8 cellular contexts compared by ENCODE assay signal in the genomic region with DNA sequence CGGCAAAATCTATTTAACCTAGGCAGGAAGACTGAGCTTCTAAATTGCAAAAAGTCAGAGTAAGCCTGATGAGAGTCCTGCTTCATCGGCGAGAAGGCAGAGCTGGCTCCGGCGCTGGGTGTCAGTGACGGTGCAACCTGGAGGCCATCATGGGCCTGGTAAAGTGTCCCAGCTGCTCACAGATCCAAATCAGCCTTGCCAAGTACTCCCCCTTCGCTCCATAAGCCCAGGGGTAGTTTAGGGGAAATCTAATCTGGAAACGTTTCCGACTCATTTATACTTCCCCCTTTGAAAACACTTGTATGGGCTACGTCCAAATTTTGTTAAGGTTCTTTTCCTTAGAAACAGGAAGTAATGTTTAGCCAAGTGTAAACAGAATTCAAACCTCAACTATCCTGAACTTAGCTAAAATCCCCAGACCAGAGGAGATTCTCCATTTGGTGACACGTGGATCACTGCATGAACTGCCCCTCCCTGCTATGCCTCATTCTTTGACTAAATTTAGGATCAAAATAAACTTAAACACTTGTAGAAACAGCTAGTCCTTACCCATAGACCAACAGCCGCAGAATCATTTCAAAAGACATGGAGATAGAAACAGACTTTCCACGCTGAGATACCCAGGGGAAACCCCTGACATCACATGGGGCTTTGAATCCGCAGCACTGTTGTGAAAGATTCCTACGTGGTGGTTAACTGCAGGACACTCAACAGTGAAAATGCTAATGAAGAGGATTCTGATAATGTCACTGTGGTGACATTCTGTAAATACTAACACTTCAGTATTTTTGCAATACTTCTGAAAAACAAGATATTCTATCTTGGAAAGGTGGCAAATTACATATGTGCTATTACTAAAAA.
A peak's percentile ranks its signal among the peaks of the same experiment; 100 is the strongest.
DNase-seq lines count a peak whose midpoint lies in the region; ATAC-seq and TF ChIP-seq lines count a peak whose summit lies in the region.

No MANE protein-coding gene starts in this region.

- H3K36me3 ChIP-seq in IMR-90 (ENCODE audit: control insufficient read depth, insufficient read depth, low read length) = peaks cover 26% of the 10 kb centered on the region
- H3K36me3 ChIP-seq in adipocyte (ENCODE audit: control insufficient read depth, insufficient read depth, low read length, severe bottlenecking) = peaks cover 85% of the 10 kb centered on the region
- H3K36me3 ChIP-seq in mucosa of rectum (ENCODE audit: control insufficient read depth in 2 of 2, insufficient read depth in 2 of 2, low read length in 2 of 2) = peaks cover 0 to 6% of the 10 kb centered on the region in 2 donors
- H3K36me3 ChIP-seq in transverse colon = no peaks in the 10 kb centered on the region

- H3K4me1 ChIP-seq in IMR-90 (ENCODE audit: control insufficient read depth, insufficient read depth, low read length) (peaks cover 6% of the 10 kb centered on the region), adipocyte (ENCODE audit: control insufficient read depth, insufficient read depth, low read length) (peaks cover 51% of the 10 kb centered on the region), mucosa of rectum (ENCODE audit: control insufficient read depth in 2 of 2, insufficient read depth in 2 of 2, low read length in 2 of 2) (no peaks in the 10 kb centered on the region), transverse colon (peaks cover 0 to 20% (median 2%) of the 10 kb centered on the region in 4 donors)

- TF ChIP-seq POLR2A in IMR-90 (IDR thresholded peaks at IDR 0.05; ENCODE audit: low read depth, low read length) = no peak
- no peak for TF ChIP-seq POLR2A in transverse colon (IDR thresholded peaks at IDR 0.05)

- H4K91ac ChIP-seq in IMR-90 (ENCODE audit: insufficient read depth, low read depth, low read length) = peak overlapping the region; percentile 25; the same call in 1 of the 2 replicates

- POLR2A ChIA-PET in IMR-90 (lab: Charles Lee; ENCODE audit: unreplicated experiment) = no interaction called here

- in situ Hi-C loops in IMR-90 (cut with MboI; ENCODE audit: low sequenced_read_pairs) = no loop called here
- in situ Hi-C loops in transverse colon (cut with MboI; ENCODE audit: low pct_ligation_motif_present in 1 of 4, low pct_unique_long_range_greater_than_20kb in 1 of 4, low sequenced_read_pairs in 3 of 4) = no loop called here

- H3K4me3 ChIP-seq in IMR-90 (ENCODE audit: insufficient read depth, low read depth, low read length) (no peak overlapping the region), adipocyte (ENCODE audit: low read length) (peak overlapping the region; percentile 45), mucosa of rectum (ENCODE audit: low read length in 2 of 2) (no peak overlapping the region), transverse colon (no peak overlapping the region)

- 0 out of 2 replicates have a peak overlapping the region, but pooled peaks have one; percentile 20 for H3K9ac ChIP-seq in IMR-90 (ENCODE audit: low read depth, low read length)
- H3K9ac ChIP-seq in adipocyte (ENCODE audit: low read length) = peak overlapping the region; percentile 81
- H3K9ac ChIP-seq in mucosa of rectum (ENCODE audit: low read depth in 1 of 2, low read length in 2 of 2) = peak overlapping the region in 1 of 2 donors; percentile 19

- peak overlapping the region; percentile 70; the same call in 1 of the 2 replicates for H2BK120ac ChIP-seq in IMR-90 (ENCODE audit: low read depth, low read length)

- peak overlapping the region; percentile 68 for H3K4ac ChIP-seq in IMR-90 (ENCODE audit: low read depth, low read length)

- H2AK9ac ChIP-seq in IMR-90 (replicated peaks; ENCODE audit: low read depth, low read length, poor library complexity) = peak overlapping the region; percentile 57

- peak overlapping the region; percentile 89 for H4K5ac ChIP-seq in IMR-90 (ENCODE audit: low read depth, low read length)

- DNase-seq in AG08395 (ENCODE audit: low spot score) = peak; percentile 63
- peak; percentile 78 for DNase-seq in IMR-90
- DNase-seq in adipocyte (ENCODE audit: low read depth) = peak; percentile 73
- DNase-seq in transverse colon = peak; percentile 37
- DNase-seq in T1000 (lab: John Stamatoyannopoulos, UW) = no peak
- DNase-seq in Calu3 = no peak

- H4K8ac ChIP-seq in IMR-90 (ENCODE audit: low read depth in 2 of 2, low read length in 2 of 2) = peak overlapping the region; percentile 59 to 78; a peak in 3 of 4 replicates

- no peak for TF ChIP-seq RAD21 in IMR-90 (IDR thresholded peaks at IDR 0.05; ENCODE audit: low read length)

- intact Hi-C loops in IMR-90 (cut with micrococcal nuclease) = no loop called here
- intact Hi-C loops in transverse colon (cut with DNase I; ENCODE audit: low total_unique reads) = loop anchor here (10.0 kb wide), 1 partner anchor 198 kb away; no protein-coding TSS in a partner anchor
- intact Hi-C loops in Calu3 (cut with micrococcal nuclease; ENCODE audit: unreplicated experiment) = no loop called here

- peak overlapping the region; percentile 44; the same call in 1 of the 2 replicates for H2BK20ac ChIP-seq in IMR-90 (ENCODE audit: low read depth, low read length)

- H3K27me3 ChIP-seq in IMR-90 (ENCODE audit: control insufficient read depth, insufficient read depth, low read length) (no peaks in the 10 kb centered on the region), adipocyte (replicated peaks; ENCODE audit: control insufficient read depth, insufficient read depth, low read length) (no peaks in the 10 kb centered on the region), mucosa of rectum (ENCODE audit: control insufficient read depth in 2 of 2, insufficient read depth in 2 of 2, low read length in 2 of 2) (no peaks in the 10 kb centered on the region), transverse colon (no peaks in the 10 kb centered on the region)

- H4K20me1 ChIP-seq in IMR-90 (ENCODE audit: insufficient read depth, low read length) = no peaks in the 10 kb centered on the region

- H3K4me3 Mint-ChIP-seq in Calu3 (ENCODE audit: low read depth, unreplicated experiment) = no peak overlapping the region

- no TSS peak for BruUV-seq in IMR-90 (replicated peaks; lab: Mats Ljungman, UMichigan)
- BruUV-seq in Calu3 (replicated peaks; lab: Mats Ljungman, UMichigan) = no TSS peak

- CTCF ChIA-PET in IMR-90 (lab: Yijun Ruan, JAX) (interaction anchor here (0.6 kb wide), 1 partner anchor 155 kb away, joined by 3 read pairs; no protein-coding TSS in a partner anchor), Calu3 (lab: Charles Lee) (interaction anchor here (0.6 kb wide), 1 partner anchor 7 kb away, joined by 3 read pairs; no protein-coding TSS in a partner anchor)

- H3K27ac Mint-ChIP-seq in Calu3 (ENCODE audit: unreplicated experiment) = no peak overlapping the region

- H3K18ac ChIP-seq in IMR-90 (ENCODE audit: low read depth, low read length) = peak overlapping the region; percentile 61; the same call in 1 of the 2 replicates

- H3K56ac ChIP-seq in IMR-90 (ENCODE audit: extremely low read depth, insufficient read depth, low read length) = no peak overlapping the region

- peak overlapping the region; percentile 26; the same call in 1 of the 3 replicates for H2BK15ac ChIP-seq in IMR-90 (ENCODE audit: low read depth, low read length)

- dilution Hi-C loops in IMR-90 (cut with HindIII; ENCODE audit: low sequenced_read_pairs, unreplicated experiment) = no loop called here

- H3K23ac ChIP-seq in IMR-90 (ENCODE audit: low read depth, low read length) = peak overlapping the region; percentile 48; the same call in 1 of the 2 replicates

- H2BK5ac ChIP-seq in IMR-90 (ENCODE audit: low read depth, low read length, poor library complexity, severe bottlenecking) = peak overlapping the region; percentile 63

- WGBS in IMR-90 (ENCODE audit: extremely low coverage in 2 of 2, insufficient read length in 1 of 2), 2 experiments = no CpG with 5 or more reads among the region's 15 CpGs
- WGBS in transverse colon (ENCODE audit: low coverage in 1 of 2), 2 donors = 30 to 53% methylated on average over 8 to 15 of the region's 15 CpGs

- H3K9me3 Mint-ChIP-seq in Calu3 (ENCODE audit: low read depth, unreplicated experiment) = no peaks in the 10 kb centered on the region

- peak overlapping the region; percentile 83 for H2AFZ ChIP-seq in IMR-90 (replicated peaks; ENCODE audit: low read length, poor library complexity)

- no peak for TF ChIP-seq CTCF in IMR-90 (conservative IDR thresholded peaks at IDR 0.05; ENCODE audit: low read depth, low read length)
- TF ChIP-seq CTCF in transverse colon (IDR thresholded peaks at IDR 0.05) = no peak
- no peak for TF ChIP-seq CTCF in Calu3 (IDR thresholded peaks at IDR 0.05; ENCODE audit: unreplicated experiment)

- no peaks in the 10 kb centered on the region for H3K36me3 Mint-ChIP-seq in Calu3 (ENCODE audit: insufficient read depth, unreplicated experiment)

- no peaks in the 10 kb centered on the region for H3K9me3 ChIP-seq in IMR-90 (ENCODE audit: control insufficient read depth, insufficient read depth, low read length)
- no peaks in the 10 kb centered on the region for H3K9me3 ChIP-seq in adipocyte (ENCODE audit: control insufficient read depth, low read length)
- no peaks in the 10 kb centered on the region for H3K9me3 ChIP-seq in mucosa of rectum (ENCODE audit: control insufficient read depth in 2 of 2, low read length in 2 of 2)
- H3K9me3 ChIP-seq in transverse colon = no peaks in the 10 kb centered on the region

- TF ChIP-seq EP300 in transverse colon (IDR thresholded peaks at IDR 0.05; ENCODE audit: low read depth) = no peak

- no peaks in the 10 kb centered on the region for H3K27me3 Mint-ChIP-seq in Calu3 (ENCODE audit: unreplicated experiment)

- H3K79me1 ChIP-seq in IMR-90 (ENCODE audit: low read depth in 1 of 2, low read length in 2 of 2) = no peaks in the 10 kb centered on the region

- H3K4me2 ChIP-seq in IMR-90 (ENCODE audit: low read depth, low read length) = peak overlapping the region; percentile 32

- H3K9me1 ChIP-seq in IMR-90 (ENCODE audit: insufficient read depth, low read length) = no peaks in the 10 kb centered on the region

- ATAC-seq in GM19452 (IDR thresholded peaks at IDR 0.05; ENCODE audit: unreplicated experiment) = peak; percentile 73
- ATAC-seq in IMR-90 (ENCODE audit: low read depth) = peak; percentile 86

- H3K27ac ChIP-seq in IMR-90 (ENCODE audit: insufficient read depth, low read length) (peak overlapping the region; percentile 75), mucosa of rectum (ENCODE audit: low read depth in 2 of 2, low read length in 2 of 2) (peak overlapping the region; percentile 48 to 67), transverse colon (peak overlapping the region; percentile 73 to 83 (median 76))

- no peak overlapping the region for H2AK5ac ChIP-seq in IMR-90 (ENCODE audit: low read depth, low read length)

- H3K4me1 Mint-ChIP-seq in Calu3 (ENCODE audit: low read depth, unreplicated experiment) = no peaks in the 10 kb centered on the region

- H3K14ac ChIP-seq in IMR-90 (replicated peaks; ENCODE audit: low read depth, low read length) = peak overlapping the region; percentile 72

Comparison
In these comparisons a context has a peak if more than half of its experiments do, and no peak if none do; other contexts are left out.
1. DNase-seq: peak in AG08395 (single experiment), IMR-90 (single experiment), adipocyte (single experiment) and transverse colon (single experiment); none in T1000 (single experiment) and Calu3 (single experiment).
2. Peak in every context shown above with its lines, with median percentiles within 50 percentile points of each other: H3K27ac ChIP-seq.